In genomic region chr10:127310932-127311331, GRCh38 we compare ENCODE assay signal across 1 cellular context.
TF ChIP-seq lines count a peak whose summit lies in the region.

No MANE protein-coding gene starts in this region.

TF ChIP-seq in GM23338, 12 proteins besides CTCF, POLR2A, EP300 and RAD21 (continued from another document):
- no peak for TF ChIP-seq EZH2 (IDR thresholded peaks at IDR 0.05; ENCODE audit: low read depth, unreplicated experiment)
TF ChIP-seq in GM23338: peak in this region for 1.
